In genomic region chr21:21199342-21200102, GRCh38 we compare ENCODE assay signal across 14 cellular contexts.
A peak's percentile ranks its signal among the peaks of the same experiment; 100 is the strongest.
DNase-seq lines count a peak whose midpoint lies in the region; ATAC-seq, FAIRE-seq and TF ChIP-seq lines count a peak whose summit lies in the region.
"Had no signal": no experiment of that assay in that cellular context is flagged by ENCODE, and none has a peak within 500 bp of the region (broad histone marks: within the 10 kb centered on the region; RNA-seq: fewer than 3 reads in every experiment).

No MANE protein-coding gene starts in this region.

- no peaks in the 10 kb centered on the region for H3K27me3 ChIP-seq in ACC112 (ENCODE audit: insufficient read depth, low read length)

- H3K4me1 Mint-ChIP-seq in chondrocyte (ENCODE audit: low read depth), result peaks cover 42% of the 10 kb centered on the region

- no peak for TF ChIP-seq CTCF in chondrocyte (IDR thresholded peaks at IDR 0.05)
- no peak for TF ChIP-seq CTCF in omental fat pad (IDR thresholded peaks at IDR 0.05)

- H3K27ac ChIP-seq in ACC112 (ENCODE audit: low read depth, low read length), result peak overlapping the region; percentile 80
- H3K27ac ChIP-seq: prostate gland had no signal

- H3K79me2 ChIP-seq in ACC112 (ENCODE audit: control insufficient read depth, insufficient read depth, low read length, unreplicated experiment), result no peaks in the 10 kb centered on the region

- peak overlapping the region; percentile 88 for H3K27ac Mint-ChIP-seq in chondrocyte (ENCODE audit: unreplicated experiment)
- H3K27ac Mint-ChIP-seq: CD4-positive, alpha-beta T cell had no signal

- peak; percentile 61 for FAIRE-seq in H54 (lab: Jason Lieb, UNC)
- FAIRE-seq: TTC549 had no signal

- DNase-seq in H54 (ENCODE audit: insufficient read length, low spot score) (no peak), chondrocyte (ENCODE audit: low spot score) (no peak), omental fat pad (ENCODE audit: low spot score) (no peak), activated gamma-delta T cell (lab: John Stamatoyannopoulos, UW) (no peak), SIG-M5 treated with dmso at 0.1 percent for 504 hours (lab: John Stamatoyannopoulos, UW; ENCODE audit: unreplicated experiment) (no peak), nucleus accumbens (lab: John Stamatoyannopoulos, UW) (no peak)
- DNase-seq: activated T-cell treated with anti-CD3 and anti-CD28 coated beads for 4 hours; CD4-positive, alpha-beta T cell had no signal

- no peaks in the 10 kb centered on the region for H3K36me3 ChIP-seq in ACC112 (ENCODE audit: insufficient read depth, low read length)
- H3K36me3 ChIP-seq: prostate gland had no signal

- ATAC-seq in omental fat pad (ENCODE audit: low FRiP score) (peak; percentile 37), HG02885 (IDR thresholded peaks at IDR 0.05; ENCODE audit: poor library complexity, unreplicated experiment) (no peak)
- ATAC-seq: HCT116 had no signal

- no peaks in the 10 kb centered on the region for H3K27me3 Mint-ChIP-seq in chondrocyte (ENCODE audit: low read depth)
- H3K27me3 Mint-ChIP-seq: CD4-positive, alpha-beta T cell had no signal

- peaks cover 2% of the 10 kb centered on the region for H3K36me3 Mint-ChIP-seq in chondrocyte (ENCODE audit: low read depth)

- TF ChIP-seq POLR2A in H54 (IDR thresholded peaks at IDR 0.05; ENCODE audit: low read depth, low read length), result no peak

- H3K4me3 ChIP-seq in ACC112 (ENCODE audit: low read depth, low read length), result no peak overlapping the region
- H3K4me3 ChIP-seq: lung, prostate gland had no signal

- H3K4me1 ChIP-seq in ACC112 (ENCODE audit: control insufficient read depth, insufficient read depth, low read length, unreplicated experiment), result peaks cover 19% of the 10 kb centered on the region
- H3K4me1 ChIP-seq: prostate gland had no signal

- H3K4me3 Mint-ChIP-seq in chondrocyte (ENCODE audit: unreplicated experiment), result no peak overlapping the region
- H3K4me3 Mint-ChIP-seq: CD4-positive, alpha-beta T cell had no signal

- peak overlapping the region; percentile 64 for H2AFZ ChIP-seq in ACC112 (ENCODE audit: low read length, unreplicated experiment)

- H3K9me3 Mint-ChIP-seq in chondrocyte (ENCODE audit: low read depth), result no peaks in the 10 kb centered on the region
- H3K9me3 Mint-ChIP-seq: CD4-positive, alpha-beta T cell had no signal
